Comparison of ENCODE assay signal across 10 cellular contexts in genomic region chr16:91484-91883, GRCh38. TPM values are rescaled to one million over a fixed set of nuclear protein-coding genes. Genes with fewer than 3 reads are reported as not detected.
DNase-seq lines count a peak whose midpoint lies in the region; ATAC-seq and TF ChIP-seq lines count a peak whose summit lies in the region.
"Had no signal": no experiment of that assay in that cellular context is flagged by ENCODE, and none has a peak within 500 bp of the region (broad histone marks: within the 10 kb centered on the region; RNA-seq: fewer than 3 reads in every experiment).

No MANE protein-coding gene starts in this region.

- no peak for TF ChIP-seq CTCF in fibroblast of pulmonary artery (IDR thresholded peaks at IDR 0.05; ENCODE audit: low read length, missing control alignments)

- ATAC-seq in GM19328 (IDR thresholded peaks at IDR 0.05; ENCODE audit: unreplicated experiment) (no peak), GM18511 (IDR thresholded peaks at IDR 0.05; ENCODE audit: unreplicated experiment) (no peak), HG02870 (IDR thresholded peaks at IDR 0.05; ENCODE audit: unreplicated experiment) (no peak), HG03469 (IDR thresholded peaks at IDR 0.05; ENCODE audit: unreplicated experiment) (no peak)
- ATAC-seq: CD8-positive, alpha-beta T cell had no signal

- in situ Hi-C loops in G401 (cut with HindIII; ENCODE audit: low sequenced_read_pairs): no loop called here

- H3K4me3 ChIP-seq in fibroblast of pulmonary artery (replicated peaks; ENCODE audit: low read depth, low read length): no peak overlapping the region

- DNase-seq in G401 (ENCODE audit: low spot score) (peak; percentile 86), NCI-H345 treated with DMSO at 0.1 percent for 48 hours (lab: John Stamatoyannopoulos, UW; ENCODE audit: unreplicated experiment) (peak; percentile 73), fibroblast of pulmonary artery (ENCODE audit: low read depth) (peak; percentile 33), pons (ENCODE audit: low spot score) (peak; percentile 91)
- DNase-seq: CD8-positive, alpha-beta T cell; Karpas-422 had no signal

RNA-seq across cellular contexts. Expression of gene MPG, which starts 13.5 kb away (rescaled TPM):
- total RNA-seq in G401 (2014; rRNA removed; shearing (Covaris generic)): 158 and 323 TPM in 2 replicates

RNA-seq across cellular contexts. Expression of gene RHBDF1, which starts 19.1 kb away (rescaled TPM):
- 21.4 and 24.9 TPM in 2 replicates for total RNA-seq in G401 (2014; rRNA removed; shearing (Covaris generic))

RNA-seq across cellular contexts. Expression of gene SNRNP25, which starts 37.9 kb away (rescaled TPM):
- total RNA-seq in G401 (2014; rRNA removed; shearing (Covaris generic)): 53.9 and 57.0 TPM in 2 replicates

RNA-seq across cellular contexts. Expression of gene POLR3K, which starts 38.1 kb away (rescaled TPM):
- 19.2 and 36.9 TPM in 2 replicates for total RNA-seq in G401 (2014; rRNA removed; shearing (Covaris generic))

RNA-seq across cellular contexts. Expression of gene NPRL3, which starts 47.0 kb away (rescaled TPM):
- 4.5 and 11.2 TPM in 2 replicates for total RNA-seq in G401 (2014; rRNA removed; shearing (Covaris generic))

Comparison
In these comparisons a context has a peak if more than half of its experiments do, and no peak if none do; other contexts are left out.
1. DNase-seq: peak in every context shown above with its lines; median percentile 91 in pons; 86 in G401; 73 in NCI-H345 treated with DMSO at 0.1 percent for 48 hours; 33 in fibroblast of pulmonary artery.